In genomic region chr3:56926513-56927282, GRCh38 we compare ENCODE assay signal across 14 cellular contexts.
DNase-seq lines count a peak whose midpoint lies in the region; ATAC-seq and TF ChIP-seq lines count a peak whose summit lies in the region.
"Had no signal": no experiment of that assay in that cellular context is flagged by ENCODE, and none has a peak within 500 bp of the region (broad histone marks: within the 10 kb centered on the region; RNA-seq: fewer than 3 reads in every experiment).

No MANE protein-coding gene starts in this region.

- CTCF ChIA-PET in CD8-positive, alpha-beta memory T cell (lab: Charles Lee): interaction anchor here (0.8 to 1.7 kb wide), 6 partner anchors 9 to 127 kb away, joined by 3 to 6 read pairs (median 4); partner anchors contain the start of gene ARHGEF3

- H3K4me1 Mint-ChIP-seq in CD8-positive, alpha-beta memory T cell: peaks cover 67 to 83% (median 79%) of the 10 kb centered on the region in 3 donors
- peaks cover 74% of the 10 kb centered on the region for H3K4me1 Mint-ChIP-seq in nephron

- H3K36me3 Mint-ChIP-seq in CD8-positive, alpha-beta memory T cell: peaks cover 0 to 1% (median 0%) of the 10 kb centered on the region in 3 donors
- no peaks in the 10 kb centered on the region for H3K36me3 Mint-ChIP-seq in nephron (ENCODE audit: low read depth)
- H3K36me3 Mint-ChIP-seq: stimulated activated naive B cell treated with anti-CD40 and anti-IgM and Interleukin-4, amounts not matched to agents 10 μg/mL and 1 μg/mL and 100 μg/mL, for 72 hours had no signal

- H3K9me3 ChIP-seq in CD8-positive, alpha-beta memory T cell (ENCODE audit: low read length): no peaks in the 10 kb centered on the region

- POLR2A ChIA-PET in CD8-positive, alpha-beta memory T cell (lab: Charles Lee): interaction anchor here (0.7 kb wide), 1 partner anchor 135 kb away, joined by 4 read pairs; no protein-coding TSS in a partner anchor

- no peaks in the 10 kb centered on the region for H3K27me3 ChIP-seq in CD8-positive, alpha-beta memory T cell (ENCODE audit: insufficient read depth, low read length, poor library complexity, severe bottlenecking)

- no peaks in the 10 kb centered on the region for H3K9me3 Mint-ChIP-seq in CD8-positive, alpha-beta memory T cell
- H3K9me3 Mint-ChIP-seq in nephron: no peaks in the 10 kb centered on the region
- H3K9me3 Mint-ChIP-seq: stimulated activated naive B cell treated with anti-CD40 and anti-IgM and Interleukin-4, amounts not matched to agents 10 μg/mL and 1 μg/mL and 100 μg/mL, for 72 hours had no signal

- peak overlapping the region; percentile 52 to 99 (median 90) for H3K27ac Mint-ChIP-seq in CD8-positive, alpha-beta memory T cell
- H3K27ac Mint-ChIP-seq in nephron: peak overlapping the region; percentile 59 to 82 (median 59)
- H3K27ac Mint-ChIP-seq: stimulated activated naive B cell treated with anti-CD40 and anti-IgM and Interleukin-4, amounts not matched to agents 10 μg/mL and 1 μg/mL and 100 μg/mL, for 72 hours had no signal

- H3K4me3 ChIP-seq in CD8-positive, alpha-beta memory T cell (ENCODE audit: low read length): no peak overlapping the region
- H3K4me3 ChIP-seq in epithelial cell of esophagus (ENCODE audit: low read length): no peak overlapping the region

- H3K27me3 Mint-ChIP-seq in CD8-positive, alpha-beta memory T cell: no peaks in the 10 kb centered on the region
- no peaks in the 10 kb centered on the region for H3K27me3 Mint-ChIP-seq in nephron (ENCODE audit: low read depth)
- H3K27me3 Mint-ChIP-seq: stimulated activated naive B cell treated with anti-CD40 and anti-IgM and Interleukin-4, amounts not matched to agents 10 μg/mL and 1 μg/mL and 100 μg/mL, for 72 hours had no signal

- TF ChIP-seq CTCF in epithelial cell of esophagus (IDR thresholded peaks at IDR 0.05; ENCODE audit: insufficient read depth, low read depth, low read length, missing control alignments): no peak
- peak in 1 of 3 experiments; percentile 27 for TF ChIP-seq CTCF in nephron (IDR thresholded peaks at IDR 0.05; ENCODE audit: unreplicated experiment in 3 of 3)

- no peak for DNase-seq in CD8-positive, alpha-beta memory T cell
- DNase-seq in M059J (ENCODE audit: low read depth) (peak; percentile 95), epithelial cell of esophagus (ENCODE audit: low read depth) (peak; percentile 57), DMS79 treated with DMSO at 0.1 percent for 48 hours (lab: John Stamatoyannopoulos, UW) (no peak), putamen (ENCODE audit: low spot score) (no peak)
- no peak for DNase-seq in stimulated activated naive CD4-positive, alpha-beta T cell (lab: John Stamatoyannopoulos, UW)
- DNase-seq: activated T-cell treated with anti-CD3 and anti-CD28 coated beads, Interleukin-2, amount 50 U/mL, for 1 hour; effector memory CD4-positive, alpha-beta T cell; GF-D8; NCI-H510A; stimulated activated naive B cell treated with anti-CD40 and anti-IgM and Interleukin-4, amounts not matched to agents 10 μg/mL and 1 μg/mL and 100 μg/mL, for 72 hours; T-helper 9 cell had no signal

- no peak overlapping the region for H3K27ac ChIP-seq in CD8-positive, alpha-beta memory T cell (ENCODE audit: low read depth, low read length)

- H3K4me1 ChIP-seq in CD8-positive, alpha-beta memory T cell (ENCODE audit: insufficient read depth, low read length): peaks cover 72% of the 10 kb centered on the region

- H3K36me3 ChIP-seq in CD8-positive, alpha-beta memory T cell (ENCODE audit: insufficient read depth, low read length): no peaks in the 10 kb centered on the region

- ATAC-seq in GM21381 (IDR thresholded peaks at IDR 0.05; ENCODE audit: unreplicated experiment): no peak
- ATAC-seq: stimulated activated naive B cell treated with anti-CD40 and anti-IgM and Interleukin-4, amounts not matched to agents 10 μg/mL and 1 μg/mL and 100 μg/mL, for 72 hours had no signal

- H3K4me3 Mint-ChIP-seq in CD8-positive, alpha-beta memory T cell: no peak overlapping the region
- H3K4me3 Mint-ChIP-seq in nephron: no peak overlapping the region
- H3K4me3 Mint-ChIP-seq: stimulated activated naive B cell treated with anti-CD40 and anti-IgM and Interleukin-4, amounts not matched to agents 10 μg/mL and 1 μg/mL and 100 μg/mL, for 72 hours had no signal

Comparison
In these comparisons a context has a peak if more than half of its experiments do, and no peak if none do; other contexts are left out.
1. DNase-seq: peak in M059J (single experiment) and epithelial cell of esophagus (single experiment); none in CD8-positive, alpha-beta memory T cell (0 of 5), DMS79 treated with DMSO at 0.1 percent for 48 hours (single experiment), putamen (single experiment) and stimulated activated naive CD4-positive, alpha-beta T cell (0 of 6).